In the genomic region with DNA sequence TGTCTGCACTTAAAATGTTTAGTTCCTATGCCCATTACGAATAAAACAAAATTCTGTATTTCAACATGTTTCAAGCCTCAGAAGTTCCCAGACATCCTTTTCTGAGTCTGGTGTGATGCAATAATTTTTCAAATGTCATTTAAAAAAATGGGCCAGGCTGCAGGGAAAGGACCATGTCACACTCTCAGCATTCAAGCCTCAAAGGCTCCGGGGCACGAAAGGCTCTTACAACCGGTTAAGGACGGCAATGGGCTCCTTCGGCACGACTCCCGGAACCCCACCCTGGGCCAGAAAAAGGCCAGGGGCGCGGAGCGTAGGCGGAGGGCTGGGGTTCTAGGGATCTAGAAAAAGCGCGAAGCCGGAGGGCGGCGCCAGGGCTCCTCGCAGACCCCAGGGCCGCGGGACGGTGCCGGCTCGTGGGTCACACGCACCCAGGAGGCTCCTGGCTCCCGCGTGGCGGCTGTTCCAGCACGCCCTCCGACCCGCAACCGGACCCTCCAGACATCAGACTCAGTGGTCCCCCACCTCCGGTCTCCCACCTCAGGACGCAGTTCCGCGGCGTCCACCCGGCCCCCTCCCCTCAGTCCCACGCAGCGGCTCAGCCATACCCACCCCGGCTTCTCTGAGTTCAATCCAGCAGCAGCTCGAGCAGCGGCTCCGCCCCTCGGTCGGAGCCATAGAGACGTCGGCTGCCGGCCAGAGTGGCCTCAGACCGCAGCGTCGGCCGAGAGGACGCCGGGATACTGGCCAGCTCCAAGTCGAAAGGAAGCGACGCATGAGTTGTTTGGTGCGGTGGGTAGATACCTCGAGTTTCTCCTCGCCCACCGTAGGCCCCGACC, we compare ENCODE assay signal across 8 cellular contexts. TPM values are rescaled to one million over a fixed set of nuclear protein-coding genes. Genes with fewer than 3 reads are reported as not detected.
DNase-seq lines count a peak whose midpoint lies in the region; ATAC-seq and TF ChIP-seq lines count a peak whose summit lies in the region.

A gene with protein sequence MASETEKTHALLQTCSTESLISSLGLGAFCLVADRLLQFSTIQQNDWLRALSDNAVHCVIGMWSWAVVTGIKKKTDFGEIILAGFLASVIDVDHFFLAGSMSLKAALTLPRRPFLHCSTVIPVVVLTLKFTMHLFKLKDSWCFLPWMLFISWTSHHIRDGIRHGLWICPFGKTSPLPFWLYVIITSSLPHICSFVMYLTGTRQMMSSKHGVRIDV (minus strand): TSS at position 656 of the 839 bp plus-strand sequence. CDS start 29,896 bp downstream, outside the sequence.

- H3K27me3 Mint-ChIP-seq in IgD-negative memory B cell = no peaks in the 10 kb centered on the region

- H3F3A ChIP-seq in PC-9 (ENCODE audit: insufficient read depth, low read depth) = peaks cover 17% of the 10 kb centered on the region

- H3K9me3 ChIP-seq in PC-9 (ENCODE audit: insufficient read depth, low read depth) (no peaks in the 10 kb centered on the region), mucosa of stomach (ENCODE audit: control insufficient read depth, low read length) (no peaks in the 10 kb centered on the region)

- H2AFZ ChIP-seq in PC-9 = peak within 1 kb of the TSS; percentile 92

- CTCF ChIA-PET in PC-9 (lab: Charles Lee) = interaction anchor here (0.6 to 4.0 kb wide), 36 partner anchors 20 to 1580 kb away, joined by 3 to 53 read pairs (median 7); a partner anchor contains a TSS

- 0 out of 2 replicates have a peak, but pooled peaks cover 3% of the 10 kb centered on the region for H4K20me1 ChIP-seq in PC-9 (ENCODE audit: insufficient read depth)

- peaks cover 21% of the 10 kb centered on the region for H3K4me1 ChIP-seq in PC-9 (replicated peaks; ENCODE audit: insufficient read depth)
- peaks cover 13% of the 10 kb centered on the region for H3K4me1 ChIP-seq in mucosa of stomach (ENCODE audit: control insufficient read depth, insufficient read depth, low read length)

- H3K9ac ChIP-seq in mucosa of stomach (ENCODE audit: low read length) = peak within 1 kb of the TSS; percentile 93

- intact Hi-C loops in PC-9 (cut with micrococcal nuclease; ENCODE audit: unreplicated experiment) = loop anchor here (1.0 to 5.0 kb wide), 12 partner anchors 32 to 576 kb away; a partner anchor contains a TSS

- peaks cover 5% of the 10 kb centered on the region for H3K36me3 ChIP-seq in PC-9 (ENCODE audit: low read depth)
- H3K36me3 ChIP-seq in mucosa of stomach (ENCODE audit: control insufficient read depth, insufficient read depth, low read length) = no peaks in the 10 kb centered on the region

- no peaks in the 10 kb centered on the region for H3K9me2 ChIP-seq in PC-9 (ENCODE audit: insufficient read depth)

- no peaks in the 10 kb centered on the region for H3K36me3 Mint-ChIP-seq in IgD-negative memory B cell

- H3K9me3 Mint-ChIP-seq in IgD-negative memory B cell = no peaks in the 10 kb centered on the region

- peak within 1 kb of the TSS; percentile 97 to 100 (median 100) for H3K27ac Mint-ChIP-seq in IgD-negative memory B cell

- TF ChIP-seq CTCF in PC-9 (conservative IDR thresholded peaks at IDR 0.05) (no peak), epithelial cell of proximal tubule (conservative IDR thresholded peaks at IDR 0.05; ENCODE audit: low read depth, low read length) (no peak)

- peak within 1 kb of the TSS; percentile 75 for H3K4me2 ChIP-seq in PC-9

- BruUV-seq in PC-9 (replicated peaks; lab: Mats Ljungman, UMichigan) = TSS peak; percentile 61

- H3K27ac ChIP-seq in PC-9 = peak within 1 kb of the TSS; percentile 86

- H3K27me3 ChIP-seq in PC-9 (ENCODE audit: insufficient read depth, low read depth) = no peaks in the 10 kb centered on the region
- H3K27me3 ChIP-seq in mucosa of stomach (ENCODE audit: control insufficient read depth, insufficient read depth, low read length) = no peaks in the 10 kb centered on the region

- H3K79me2 ChIP-seq in PC-9 (ENCODE audit: low read depth) = peaks cover 36% of the 10 kb centered on the region

- H3K4me1 Mint-ChIP-seq in IgD-negative memory B cell = peaks cover 22 to 32% (median 26%) of the 10 kb centered on the region in 3 donors

- H3K4me3 ChIP-seq in PC-9 (peak within 1 kb of the TSS; percentile 69), epithelial cell of proximal tubule (ENCODE audit: low read depth, low read length) (peak within 1 kb of the TSS; percentile 90), mucosa of stomach (ENCODE audit: low read length) (peak within 1 kb of the TSS; percentile 78)

- DNase-seq in DMS114 treated with DMSO at 0.1 percent for 48 hours (lab: John Stamatoyannopoulos, UW; ENCODE audit: unreplicated experiment) = peak; percentile 79
- DNase-seq in PC-9 = peak; percentile 93 to 96
- DNase-seq in activated T-cell treated with anti-CD3 and anti-CD28 coated beads, Interleukin-2, amount 50 U/mL, for 1 hour = peak; percentile 85
- peak; percentile 35 for DNase-seq in epithelial cell of proximal tubule (ENCODE audit: low read depth)
- peak; percentile 70 to 74 for DNase-seq in stimulated activated CD8-positive, alpha-beta memory T cell treated with anti-CD3 and anti-CD28 coated beads, Interleukin-7, amount 100 ng/mL, for 1 hour (ENCODE audit: low read depth in 2 of 2)

- POLR2A ChIA-PET in PC-9 (lab: Charles Lee; ENCODE audit: unreplicated experiment) = interaction anchor here (0.5 to 1.8 kb wide), 26 partner anchors 32 to 1579 kb away, joined by 3 to 51 read pairs (median 5); a partner anchor contains a TSS

- peak; percentile 88 for ATAC-seq in GM21529 (IDR thresholded peaks at IDR 0.05; ENCODE audit: unreplicated experiment)

- H3K4me3 Mint-ChIP-seq in IgD-negative memory B cell = peak within 1 kb of the TSS; percentile 97 to 100 (median 98)

RNA-seq across cellular contexts. Expression of the gene that starts here (rescaled TPM):
- 21.2 TPM for polyA plus RNA-seq in IgD-negative memory B cell
- total RNA-seq in PC-9 (2021) (22.0 and 30.2 TPM in 2 replicates), epithelial cell of proximal tubule (7.8 and 9.3 TPM in 2 replicates)

Comparison
In these comparisons a context has a peak if more than half of its experiments do, and no peak if none do; other contexts are left out.
1. Peak in every context shown above with its lines: DNase-seq, ATAC-seq, H3K4me3 ChIP-seq and H3K27ac ChIP-seq.
2. DNase-seq: peak in every context shown above with its lines; median percentile 94 in PC-9; 85 in activated T-cell treated with anti-CD3 and anti-CD28 coated beads, Interleukin-2, amount 50 U/mL, for 1 hour; 79 in DMS114 treated with DMSO at 0.1 percent for 48 hours; 72 in stimulated activated CD8-positive, alpha-beta memory T cell treated with anti-CD3 and anti-CD28 coated beads, Interleukin-7, amount 100 ng/mL, for 1 hour; 35 in epithelial cell of proximal tubule.